In genomic region chr11:20839231-20839630, GRCh38 we compare ENCODE assay signal across 17 cellular contexts.
"Had no signal": no experiment of that assay in that cellular context is flagged by ENCODE, and none has a peak within 500 bp of the region (broad histone marks: within the 10 kb centered on the region; RNA-seq: fewer than 3 reads in every experiment).

No MANE protein-coding gene starts in this region.

- DNase-seq: colonic mucosa; dermis blood vessel endothelial cell; effector CD4-positive, alpha-beta T cell; endodermal cell; erythroblast; foreskin keratinocyte; left colon; left ventricle myocardium superior; mesenchymal stem cell; naive B cell; right lobe of liver; stimulated activated CD4-positive, alpha-beta T cell treated with anti-CD3 and anti-CD28 coated beads, Interleukin-4, amount 100 ng/mL, for 1 hour; stimulated activated naive B cell treated with anti-CD40 and anti-IgM and Interleukin-4, amounts not matched to agents 10 μg/mL and 1 μg/mL and 100 μg/mL, for 72 hours; stimulated activated naive CD8-positive, alpha-beta T cell treated with anti-CD3 and anti-CD28 coated beads, Interleukin-15, amount 100 ng/mL, for 72 hours; testis; upper lobe of right lung had no signal

- FAIRE-seq: endothelial cell of umbilical vein had no signal
